ENCODE assay signal across 11 cellular contexts in the genomic region with DNA sequence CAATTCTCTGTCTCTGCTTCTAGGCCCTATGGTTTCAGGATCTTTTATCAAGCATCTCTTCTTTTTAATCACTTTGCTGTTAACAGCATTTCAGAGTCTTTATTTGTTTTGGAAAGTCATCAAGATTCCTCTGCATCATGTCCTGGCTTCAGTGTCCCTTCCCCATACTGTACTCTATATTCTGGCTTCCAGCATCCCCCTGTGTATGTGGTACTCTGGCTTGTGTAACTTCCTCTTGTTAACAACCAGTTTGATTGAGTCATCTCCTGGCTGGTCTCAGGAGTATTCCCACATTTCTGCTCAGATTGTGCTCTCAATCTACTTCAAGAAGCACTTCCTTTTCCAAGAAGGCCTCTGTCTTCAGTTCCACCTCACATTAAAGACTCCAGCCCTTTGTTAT. TPM values are rescaled to one million over a fixed set of nuclear protein-coding genes. Genes with fewer than 3 reads are reported as not detected.
DNase-seq lines count a peak whose midpoint lies in the region; ATAC-seq, FAIRE-seq and TF ChIP-seq lines count a peak whose summit lies in the region.
"Had no signal": no experiment of that assay in that cellular context is flagged by ENCODE, and none has a peak within 500 bp of the region (broad histone marks: within the 10 kb centered on the region; RNA-seq: fewer than 3 reads in every experiment).

No MANE protein-coding gene starts in this region.

- no peak for FAIRE-seq in urothelium cell line (lab: Jason Lieb, UNC)

- DNase-seq in Right ventricle myocardium inferior (ENCODE audit: missing footprints) (no peak), right atrium auricular region (ENCODE audit: low spot score) (no peak), amniotic epithelial cell (ENCODE audit: low read depth) (peak; percentile 76), iris pigment epithelial cell (ENCODE audit: low read depth) (peak; percentile 91), urothelium cell line (ENCODE audit: low spot score) (peak; percentile 13), NCI-H2029 treated with DMSO at 0.1 percent for 48 hours (lab: John Stamatoyannopoulos, UW) (no peak)
- DNase-seq: BE2C, NCI-H1694 treated with DMSO at 0.1 percent for 48 hours had no signal

- peak overlapping the region in 1 of 2 donors; percentile 8 for H3K27ac ChIP-seq in right atrium auricular region
- H3K27ac ChIP-seq: adrenal gland had no signal

- no peak for TF ChIP-seq CTCF in right atrium auricular region (IDR thresholded peaks at IDR 0.05)

- H3K4me1 ChIP-seq in right atrium auricular region: no peaks in the 10 kb centered on the region
- H3K4me1 ChIP-seq: adrenal gland, BE2C had no signal

- H3K36me3 ChIP-seq in right atrium auricular region: no peaks in the 10 kb centered on the region
- H3K36me3 ChIP-seq: adrenal gland, BE2C had no signal

- no peak overlapping the region for H3K4me3 ChIP-seq in right atrium auricular region
- H3K4me3 ChIP-seq: adrenal gland had no signal

- no peaks in the 10 kb centered on the region for H3K27me3 ChIP-seq in right atrium auricular region
- H3K27me3 ChIP-seq: adrenal gland, BE2C had no signal

- no peaks in the 10 kb centered on the region for H3K9me3 ChIP-seq in right atrium auricular region
- H3K9me3 ChIP-seq: adrenal gland, BE2C had no signal

- ATAC-seq in Right ventricle myocardium inferior (peak; percentile 85), HG03039 (IDR thresholded peaks at IDR 0.05; ENCODE audit: unreplicated experiment) (no peak), HG03342 (IDR thresholded peaks at IDR 0.05; ENCODE audit: unreplicated experiment) (no peak)

- intact Hi-C loops in Right ventricle myocardium inferior (cut with DNase I): no loop called here

RNA-seq across cellular contexts. Expression of a gene that starts 14.9 kb away (rescaled TPM):
- total RNA-seq in Right ventricle myocardium inferior: 31.5 TPM
- total RNA-seq in right atrium auricular region: 10 to 100 TPM; 31.0 to 62.0 TPM

RNA-seq across cellular contexts. Expression of a gene that starts 32.3 kb away (rescaled TPM):
- total RNA-seq in Right ventricle myocardium inferior (26.6 TPM), right atrium auricular region (10 to 100 TPM; 34.2 to 34.9 TPM)

RNA-seq across cellular contexts. Expression of a gene that starts 46.2 kb away (rescaled TPM):
- total RNA-seq in Right ventricle myocardium inferior (341 TPM), right atrium auricular region (100 to 1,000 TPM; 247 to 286 TPM)

Comparison
In these comparisons a context has a peak if more than half of its experiments do, and no peak if none do; other contexts are left out.
1. DNase-seq: peak in amniotic epithelial cell (single experiment), iris pigment epithelial cell (single experiment) and urothelium cell line (single experiment); none in Right ventricle myocardium inferior (single experiment), right atrium auricular region (single experiment) and NCI-H2029 treated with DMSO at 0.1 percent for 48 hours (single experiment).